8 cellular contexts compared by ENCODE assay signal in the genomic region with DNA sequence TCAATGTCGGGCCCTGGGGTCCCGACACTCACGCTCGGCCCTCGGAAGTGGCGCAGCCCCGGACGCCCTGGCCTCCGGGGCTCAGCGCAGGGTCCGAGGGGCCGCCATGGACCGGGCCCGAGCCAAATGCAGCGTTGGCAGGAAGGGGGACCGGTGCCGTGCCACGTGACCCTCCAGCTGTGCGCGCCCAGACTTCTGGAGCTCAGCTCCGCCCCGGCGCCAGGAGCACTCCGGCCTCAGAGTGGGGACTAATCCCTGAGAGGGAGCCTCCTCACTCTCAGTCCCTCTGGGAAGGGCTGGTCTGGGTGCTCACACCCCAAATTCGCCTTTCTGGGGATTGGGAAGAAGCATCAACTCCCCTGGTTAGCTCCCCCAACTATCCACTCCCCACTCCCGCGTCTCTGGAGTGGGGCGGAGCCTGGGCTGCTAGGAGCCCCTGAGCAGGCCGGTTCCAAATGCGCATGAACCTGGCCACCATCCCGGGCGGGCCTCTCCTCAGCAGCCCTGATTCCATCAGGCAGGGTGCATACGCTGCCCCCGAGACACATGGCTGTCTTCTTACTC. TPM values are rescaled to one million over a fixed set of nuclear protein-coding genes. Genes with fewer than 3 reads are reported as not detected.
A peak's percentile ranks its signal among the peaks of the same experiment; 100 is the strongest.
DNase-seq lines count a peak whose midpoint lies in the region; ATAC-seq, FAIRE-seq and TF ChIP-seq lines count a peak whose summit lies in the region.

A gene with protein sequence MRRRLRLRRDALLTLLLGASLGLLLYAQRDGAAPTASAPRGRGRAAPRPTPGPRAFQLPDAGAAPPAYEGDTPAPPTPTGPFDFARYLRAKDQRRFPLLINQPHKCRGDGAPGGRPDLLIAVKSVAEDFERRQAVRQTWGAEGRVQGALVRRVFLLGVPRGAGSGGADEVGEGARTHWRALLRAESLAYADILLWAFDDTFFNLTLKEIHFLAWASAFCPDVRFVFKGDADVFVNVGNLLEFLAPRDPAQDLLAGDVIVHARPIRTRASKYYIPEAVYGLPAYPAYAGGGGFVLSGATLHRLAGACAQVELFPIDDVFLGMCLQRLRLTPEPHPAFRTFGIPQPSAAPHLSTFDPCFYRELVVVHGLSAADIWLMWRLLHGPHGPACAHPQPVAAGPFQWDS (minus strand): TSS at position 166 of the 564 bp plus-strand sequence. CDS start 513 bp downstream, outside the sequence.

- H3K9me3 ChIP-seq in OCI-LY3 (ENCODE audit: insufficient read depth, low read length) (no peaks in the 10 kb centered on the region), iPS-20b (ENCODE audit: insufficient read depth, low read depth, low read length) (no peaks in the 10 kb centered on the region)

- no TSS peak for BruUV-seq in MCF 10A (replicated peaks; lab: Mats Ljungman, UMichigan)

- H3K4me3 ChIP-seq in OCI-LY3 (ENCODE audit: low read length) (peak within 1 kb of the TSS; percentile 74), iPS-20b (ENCODE audit: low read length) (peak within 1 kb of the TSS; percentile 79), skeletal muscle cell (ENCODE audit: low read depth, low read length) (peak within 1 kb of the TSS; percentile 67)

- TF ChIP-seq CTCF in HFFc6 (IDR thresholded peaks at IDR 0.05) (no peak), OCI-LY3 (IDR thresholded peaks at IDR 0.05; ENCODE audit: low read depth, low read length) (no peak), MCF 10A (IDR thresholded peaks at IDR 0.05; ENCODE audit: unreplicated experiment) (no peak)

- no peaks in the 10 kb centered on the region for H3K9me3 Mint-ChIP-seq in activated CD4-positive, alpha-beta T cell treated with anti-CD3 and anti-CD28 coated beads for 36 hours (ENCODE audit: low read depth)
- H3K9me3 Mint-ChIP-seq in HFFc6 (no peaks in the 10 kb centered on the region), MCF 10A (ENCODE audit: unreplicated experiment) (no peaks in the 10 kb centered on the region)

- intact Hi-C loops in activated CD4-positive, alpha-beta T cell treated with anti-CD3 and anti-CD28 coated beads for 36 hours (cut with DNase I, micrococcal nuclease), result no loop called here
- intact Hi-C loops in MCF 10A (cut with micrococcal nuclease), result no loop called here

- POLR2A ChIA-PET in activated CD4-positive, alpha-beta T cell treated with anti-CD3 and anti-CD28 coated beads for 36 hours (lab: Charles Lee), result interaction anchor here (0.7 to 1.5 kb wide), 3 partner anchors 9 to 12 kb away, joined by 3 to 4 read pairs (median 3); a partner anchor contains a TSS
- POLR2A ChIA-PET in MCF 10A (lab: Yijun Ruan, JAX), result interaction anchor here (0.6 kb wide), 1 partner anchor 41 kb away, joined by 4 read pairs; a partner anchor contains a TSS

- H3K4me1 Mint-ChIP-seq in activated CD4-positive, alpha-beta T cell treated with anti-CD3 and anti-CD28 coated beads for 36 hours, result peaks cover 15% of the 10 kb centered on the region
- peaks cover 23% of the 10 kb centered on the region for H3K4me1 Mint-ChIP-seq in HFFc6 (ENCODE audit: low read depth)
- peaks cover 12% of the 10 kb centered on the region for H3K4me1 Mint-ChIP-seq in MCF 10A (ENCODE audit: insufficient read depth, unreplicated experiment)

- peak within 1 kb of the TSS; percentile 60 for H3K4me2 ChIP-seq in OCI-LY3 (ENCODE audit: low read length)

- DNase-seq in activated CD4-positive, alpha-beta T cell treated with anti-CD3 and anti-CD28 coated beads for 36 hours, result peak; percentile 64
- DNase-seq in activated CD4-positive, alpha-beta T cell treated with anti-CD3 and anti-CD28 coated beads for 1 hour, result no peak
- DNase-seq in HFFc6 (peak; percentile 65), MCF 10A (ENCODE audit: unreplicated experiment) (no peak), skeletal muscle cell (ENCODE audit: low read depth) (no peak), urothelium cell line (ENCODE audit: low spot score) (no peak)

- no peaks in the 10 kb centered on the region for H4K20me1 ChIP-seq in OCI-LY3 (ENCODE audit: insufficient read depth, low read length)

- H3K9ac ChIP-seq in OCI-LY3 (ENCODE audit: low read length), result peak within 1 kb of the TSS; percentile 37
- peak within 1 kb of the TSS; percentile 65; the same call in 1 of the 2 replicates for H3K9ac ChIP-seq in iPS-20b (ENCODE audit: low read depth, low read length)

- CTCF ChIA-PET in activated CD4-positive, alpha-beta T cell treated with anti-CD3 and anti-CD28 coated beads for 36 hours (lab: Charles Lee), result interaction anchor here (0.6 to 1.9 kb wide), 14 partner anchors 10 to 321 kb away, joined by 3 to 8 read pairs (median 4); no protein-coding TSS in a partner anchor
- CTCF ChIA-PET in MCF 10A (lab: Yijun Ruan, JAX), result interaction anchor here (0.7 to 0.8 kb wide), 2 partner anchors 168 to 173 kb away, joined by 3 read pairs; no protein-coding TSS in a partner anchor

- H3K27ac ChIP-seq in OCI-LY3 (ENCODE audit: low read length) (no peak within 1 kb of the TSS), iPS-20b (ENCODE audit: low read length) (no peak within 1 kb of the TSS)

- no peak for FAIRE-seq in urothelium cell line (lab: Jason Lieb, UNC)

- H3K27me3 ChIP-seq in OCI-LY3 (ENCODE audit: low read depth, low read length), result no peaks in the 10 kb centered on the region
- H3K27me3 ChIP-seq in iPS-20b (ENCODE audit: insufficient read depth, low read length), result peaks cover 72% of the 10 kb centered on the region

- H3K79me2 ChIP-seq in OCI-LY3 (ENCODE audit: low read length), result no peaks in the 10 kb centered on the region

- H3K36me3 Mint-ChIP-seq in activated CD4-positive, alpha-beta T cell treated with anti-CD3 and anti-CD28 coated beads for 36 hours (ENCODE audit: low read depth), result peaks cover 23% of the 10 kb centered on the region
- peaks cover 8% of the 10 kb centered on the region for H3K36me3 Mint-ChIP-seq in HFFc6 (ENCODE audit: low read depth)
- peaks cover 35% of the 10 kb centered on the region for H3K36me3 Mint-ChIP-seq in MCF 10A (ENCODE audit: insufficient read depth, unreplicated experiment)

- peaks cover 23% of the 10 kb centered on the region for H3K36me3 ChIP-seq in OCI-LY3 (replicated peaks; ENCODE audit: low read depth, low read length)
- H3K36me3 ChIP-seq in iPS-20b (ENCODE audit: insufficient read depth, low read depth, low read length), result peaks cover 28% of the 10 kb centered on the region

- ATAC-seq in activated CD4-positive, alpha-beta T cell treated with anti-CD3 and anti-CD28 coated beads for 36 hours, result peak; percentile 46

- no peak within 1 kb of the TSS for H3K27ac Mint-ChIP-seq in activated CD4-positive, alpha-beta T cell treated with anti-CD3 and anti-CD28 coated beads for 36 hours
- H3K27ac Mint-ChIP-seq in HFFc6 (peak within 1 kb of the TSS; percentile 86), MCF 10A (ENCODE audit: low read depth, unreplicated experiment) (no peak within 1 kb of the TSS)

- H3K4me3 Mint-ChIP-seq in activated CD4-positive, alpha-beta T cell treated with anti-CD3 and anti-CD28 coated beads for 36 hours, result peak within 1 kb of the TSS; percentile 63
- H3K4me3 Mint-ChIP-seq in HFFc6, result peak within 1 kb of the TSS; percentile 85
- peak within 1 kb of the TSS; percentile 46 for H3K4me3 Mint-ChIP-seq in MCF 10A (ENCODE audit: unreplicated experiment)

- H2AFZ ChIP-seq in OCI-LY3 (ENCODE audit: low read depth, low read length), result no peak within 1 kb of the TSS

- H3K27me3 Mint-ChIP-seq in activated CD4-positive, alpha-beta T cell treated with anti-CD3 and anti-CD28 coated beads for 36 hours, result peaks cover 14% of the 10 kb centered on the region
- peaks cover 5% of the 10 kb centered on the region for H3K27me3 Mint-ChIP-seq in HFFc6 (ENCODE audit: insufficient read depth)
- no peaks in the 10 kb centered on the region for H3K27me3 Mint-ChIP-seq in MCF 10A (ENCODE audit: insufficient read depth, unreplicated experiment)

- H3K4me1 ChIP-seq in OCI-LY3 (ENCODE audit: low read length) (no peaks in the 10 kb centered on the region), iPS-20b (ENCODE audit: insufficient read depth, low read length) (peaks cover 4% of the 10 kb centered on the region; the same call in 1 of the 2 replicates)

RNA-seq across cellular contexts. Expression of the gene that starts here (rescaled TPM):
- 1 to 10 TPM; 2.3 to 3.0 TPM for total RNA-seq in activated CD4-positive, alpha-beta T cell treated with anti-CD3 and anti-CD28 coated beads for 36 hours
- 10 to 100 TPM; 45.7 to 55.1 (median 50.1) TPM for total RNA-seq in HFFc6 (2021; fragmentation: NEBNext Ultra II Directional; extraction: Animal tissue kit (Norgen Biotek cat#: 25700))
- 0.84 and 1.9 TPM in 2 replicates for total RNA-seq in MCF 10A (2022)

Comparison
In these comparisons a context has a peak if more than half of its experiments do, and no peak if none do; other contexts are left out.
1. RNA of the gene that starts here (total RNA-seq): 45.7 to 55.1 TPM in HFFc6; 2.3 to 3.0 TPM in activated CD4-positive, alpha-beta T cell treated with anti-CD3 and anti-CD28 coated beads for 36 hours and 0.84 to 1.9 TPM in MCF 10A; every median in the first group is over 10 times any median in the second.
2. DNase-seq: peak in activated CD4-positive, alpha-beta T cell treated with anti-CD3 and anti-CD28 coated beads for 36 hours (single experiment) and HFFc6 (single experiment); none in activated CD4-positive, alpha-beta T cell treated with anti-CD3 and anti-CD28 coated beads for 1 hour (single experiment), MCF 10A (single experiment), skeletal muscle cell (single experiment) and urothelium cell line (single experiment).
3. Peak in every context shown above with its lines, with median percentiles within 50 percentile points of each other: H3K4me3 Mint-ChIP-seq and H3K4me3 ChIP-seq.